1 cellular context compared by ENCODE assay signal in the genomic region with DNA sequence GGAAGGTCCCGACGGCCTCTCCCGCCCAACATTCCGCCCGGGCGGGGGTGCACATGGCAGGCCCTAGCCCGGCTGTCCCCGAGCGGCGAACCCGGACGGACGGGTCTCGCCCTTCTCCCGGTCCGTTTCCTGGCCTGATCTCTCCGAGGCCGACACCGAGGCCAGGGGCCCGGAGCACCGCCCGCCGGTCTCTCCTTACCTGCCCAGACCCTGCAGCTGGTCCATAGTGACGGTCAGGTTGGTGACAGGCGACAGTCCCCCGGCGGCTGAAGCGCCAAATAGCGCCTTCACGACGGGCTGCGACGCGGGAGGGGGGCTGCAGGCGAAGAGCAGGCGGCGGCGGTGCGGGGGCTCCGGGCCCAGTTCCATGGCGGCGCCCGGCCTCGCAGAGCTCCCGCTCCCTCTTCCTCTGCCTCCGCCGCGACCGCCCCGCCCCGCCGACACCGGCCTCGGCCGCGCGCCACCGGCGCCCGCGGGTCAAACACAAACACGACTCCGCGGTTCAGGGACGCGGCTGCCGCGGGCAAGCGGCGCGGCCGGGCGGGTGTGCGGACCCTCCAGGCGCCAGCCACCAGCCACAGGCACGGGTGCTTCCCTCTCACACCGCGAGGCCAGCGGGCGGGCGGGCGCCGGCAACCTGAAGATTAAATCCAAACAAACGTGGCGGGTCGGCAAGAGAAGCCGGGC.
A peak's percentile ranks its signal among the peaks of the same experiment; 100 is the strongest.
TF ChIP-seq lines count a peak whose summit lies in the region.

No MANE protein-coding gene starts in this region.

TF ChIP-seq in WTC11, 78 proteins besides CTCF, POLR2A, EP300 and RAD21 (continued from another document and continues in another):
- TF ChIP-seq, protein P1, sequence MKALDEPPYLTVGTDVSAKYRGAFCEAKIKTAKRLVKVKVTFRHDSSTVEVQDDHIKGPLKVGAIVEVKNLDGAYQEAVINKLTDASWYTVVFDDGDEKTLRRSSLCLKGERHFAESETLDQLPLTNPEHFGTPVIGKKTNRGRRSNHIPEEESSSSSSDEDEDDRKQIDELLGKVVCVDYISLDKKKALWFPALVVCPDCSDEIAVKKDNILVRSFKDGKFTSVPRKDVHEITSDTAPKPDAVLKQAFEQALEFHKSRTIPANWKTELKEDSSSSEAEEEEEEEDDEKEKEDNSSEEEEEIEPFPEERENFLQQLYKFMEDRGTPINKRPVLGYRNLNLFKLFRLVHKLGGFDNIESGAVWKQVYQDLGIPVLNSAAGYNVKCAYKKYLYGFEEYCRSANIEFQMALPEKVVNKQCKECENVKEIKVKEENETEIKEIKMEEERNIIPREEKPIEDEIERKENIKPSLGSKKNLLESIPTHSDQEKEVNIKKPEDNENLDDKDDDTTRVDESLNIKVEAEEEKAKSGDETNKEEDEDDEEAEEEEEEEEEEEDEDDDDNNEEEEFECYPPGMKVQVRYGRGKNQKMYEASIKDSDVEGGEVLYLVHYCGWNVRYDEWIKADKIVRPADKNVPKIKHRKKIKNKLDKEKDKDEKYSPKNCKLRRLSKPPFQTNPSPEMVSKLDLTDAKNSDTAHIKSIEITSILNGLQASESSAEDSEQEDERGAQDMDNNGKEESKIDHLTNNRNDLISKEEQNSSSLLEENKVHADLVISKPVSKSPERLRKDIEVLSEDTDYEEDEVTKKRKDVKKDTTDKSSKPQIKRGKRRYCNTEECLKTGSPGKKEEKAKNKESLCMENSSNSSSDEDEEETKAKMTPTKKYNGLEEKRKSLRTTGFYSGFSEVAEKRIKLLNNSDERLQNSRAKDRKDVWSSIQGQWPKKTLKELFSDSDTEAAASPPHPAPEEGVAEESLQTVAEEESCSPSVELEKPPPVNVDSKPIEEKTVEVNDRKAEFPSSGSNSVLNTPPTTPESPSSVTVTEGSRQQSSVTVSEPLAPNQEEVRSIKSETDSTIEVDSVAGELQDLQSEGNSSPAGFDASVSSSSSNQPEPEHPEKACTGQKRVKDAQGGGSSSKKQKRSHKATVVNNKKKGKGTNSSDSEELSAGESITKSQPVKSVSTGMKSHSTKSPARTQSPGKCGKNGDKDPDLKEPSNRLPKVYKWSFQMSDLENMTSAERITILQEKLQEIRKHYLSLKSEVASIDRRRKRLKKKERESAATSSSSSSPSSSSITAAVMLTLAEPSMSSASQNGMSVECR (CRISPR knock-in tag; IDR thresholded peaks at IDR 0.05; ENCODE audit: borderline replicate concordance): no peak; the same call in none of the 2 replicates
- TF ChIP-seq JUN (CRISPR knock-in tag; IDR thresholded peaks at IDR 0.05) (peak; percentile 87), NFE2L1 (CRISPR knock-in tag; IDR thresholded peaks at IDR 0.05) (no peak), AR (CRISPR knock-in tag; IDR thresholded peaks at IDR 0.05) (no peak), SOX15 (CRISPR knock-in tag; IDR thresholded peaks at IDR 0.05) (no peak), CBFB (CRISPR knock-in tag; IDR thresholded peaks at IDR 0.05; ENCODE audit: low read depth) (no peak), SMAD3 (CRISPR knock-in tag; IDR thresholded peaks at IDR 0.05; ENCODE audit: borderline replicate concordance) (no peak), FOXP1 (CRISPR knock-in tag; IDR thresholded peaks at IDR 0.05; ENCODE audit: borderline replicate concordance) (no peak; the same call in 1 of the 2 replicates), TEAD1 (CRISPR knock-in tag; IDR thresholded peaks at IDR 0.05) (0 out of 2 replicates have a peak, but pooled peaks have one; percentile 18), SP1 (CRISPR knock-in tag; conservative IDR thresholded peaks at IDR 0.05) (no peak), TP53 (CRISPR knock-in tag; IDR thresholded peaks at IDR 0.05) (no peak), NR2C2 (CRISPR knock-in tag; IDR thresholded peaks at IDR 0.05) (no peak), GTF2I (CRISPR knock-in tag; conservative IDR thresholded peaks at IDR 0.05) (no peak), KAT7 (CRISPR knock-in tag; IDR thresholded peaks at IDR 0.05; ENCODE audit: borderline replicate concordance) (0 out of 2 replicates have a peak, but pooled peaks have one; percentile 64), ELF4 (CRISPR knock-in tag; IDR thresholded peaks at IDR 0.05; ENCODE audit: low read depth) (no peak), PREB (CRISPR knock-in tag; IDR thresholded peaks at IDR 0.05; ENCODE audit: borderline replicate concordance) (no peak), ESRRA (CRISPR knock-in tag; IDR thresholded peaks at IDR 0.05; ENCODE audit: borderline replicate concordance) (0 out of 2 replicates have a peak, but pooled peaks have one; percentile 24), PRRX2 (CRISPR knock-in tag; IDR thresholded peaks at IDR 0.05) (no peak), ATF1 (CRISPR knock-in tag; IDR thresholded peaks at IDR 0.05) (no peak), FOXP4 (CRISPR knock-in tag; IDR thresholded peaks at IDR 0.05) (no peak; the same call in 1 of the 2 replicates), NFYB (CRISPR knock-in tag; conservative IDR thresholded peaks at IDR 0.05; ENCODE audit: low read depth) (no peak), STAT6 (CRISPR knock-in tag; conservative IDR thresholded peaks at IDR 0.05; ENCODE audit: low read depth) (no peak), ZNF317 (CRISPR knock-in tag; IDR thresholded peaks at IDR 0.05; ENCODE audit: borderline replicate concordance, low read depth) (no peak), IRF1 (CRISPR knock-in tag; IDR thresholded peaks at IDR 0.05) (peak; percentile 66; the same call in 1 of the 2 replicates), CREM (CRISPR knock-in tag; IDR thresholded peaks at IDR 0.05) (no peak), NR3C1 (CRISPR knock-in tag; conservative IDR thresholded peaks at IDR 0.05; ENCODE audit: low read depth) (0 out of 2 replicates have a peak, but pooled peaks have one; percentile 20), ZNF263 (CRISPR knock-in tag; IDR thresholded peaks at IDR 0.05; ENCODE audit: low read depth) (no peak), ZNF121 (CRISPR knock-in tag; IDR thresholded peaks at IDR 0.05) (no peak)
- TF ChIP-seq, protein P2, sequence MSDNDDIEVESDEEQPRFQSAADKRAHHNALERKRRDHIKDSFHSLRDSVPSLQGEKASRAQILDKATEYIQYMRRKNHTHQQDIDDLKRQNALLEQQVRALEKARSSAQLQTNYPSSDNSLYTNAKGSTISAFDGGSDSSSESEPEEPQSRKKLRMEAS (CRISPR knock-in tag; IDR thresholded peaks at IDR 0.05): peak; percentile 32; the same call in 1 of the 2 replicates
- TF ChIP-seq, protein P3, sequence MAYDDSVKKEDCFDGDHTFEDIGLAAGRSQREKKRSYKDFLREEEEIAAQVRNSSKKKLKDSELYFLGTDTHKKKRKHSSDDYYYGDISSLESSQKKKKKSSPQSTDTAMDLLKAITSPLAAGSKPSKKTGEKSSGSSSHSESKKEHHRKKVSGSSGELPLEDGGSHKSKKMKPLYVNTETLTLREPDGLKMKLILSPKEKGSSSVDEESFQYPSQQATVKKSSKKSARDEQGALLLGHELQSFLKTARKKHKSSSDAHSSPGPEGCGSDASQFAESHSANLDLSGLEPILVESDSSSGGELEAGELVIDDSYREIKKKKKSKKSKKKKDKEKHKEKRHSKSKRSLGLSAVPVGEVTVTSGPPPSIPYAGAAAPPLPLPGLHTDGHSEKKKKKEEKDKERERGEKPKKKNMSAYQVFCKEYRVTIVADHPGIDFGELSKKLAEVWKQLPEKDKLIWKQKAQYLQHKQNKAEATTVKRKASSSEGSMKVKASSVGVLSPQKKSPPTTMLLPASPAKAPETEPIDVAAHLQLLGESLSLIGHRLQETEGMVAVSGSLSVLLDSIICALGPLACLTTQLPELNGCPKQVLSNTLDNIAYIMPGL (CRISPR knock-in tag; IDR thresholded peaks at IDR 0.05): peak; percentile 67
- TF ChIP-seq, protein P4, sequence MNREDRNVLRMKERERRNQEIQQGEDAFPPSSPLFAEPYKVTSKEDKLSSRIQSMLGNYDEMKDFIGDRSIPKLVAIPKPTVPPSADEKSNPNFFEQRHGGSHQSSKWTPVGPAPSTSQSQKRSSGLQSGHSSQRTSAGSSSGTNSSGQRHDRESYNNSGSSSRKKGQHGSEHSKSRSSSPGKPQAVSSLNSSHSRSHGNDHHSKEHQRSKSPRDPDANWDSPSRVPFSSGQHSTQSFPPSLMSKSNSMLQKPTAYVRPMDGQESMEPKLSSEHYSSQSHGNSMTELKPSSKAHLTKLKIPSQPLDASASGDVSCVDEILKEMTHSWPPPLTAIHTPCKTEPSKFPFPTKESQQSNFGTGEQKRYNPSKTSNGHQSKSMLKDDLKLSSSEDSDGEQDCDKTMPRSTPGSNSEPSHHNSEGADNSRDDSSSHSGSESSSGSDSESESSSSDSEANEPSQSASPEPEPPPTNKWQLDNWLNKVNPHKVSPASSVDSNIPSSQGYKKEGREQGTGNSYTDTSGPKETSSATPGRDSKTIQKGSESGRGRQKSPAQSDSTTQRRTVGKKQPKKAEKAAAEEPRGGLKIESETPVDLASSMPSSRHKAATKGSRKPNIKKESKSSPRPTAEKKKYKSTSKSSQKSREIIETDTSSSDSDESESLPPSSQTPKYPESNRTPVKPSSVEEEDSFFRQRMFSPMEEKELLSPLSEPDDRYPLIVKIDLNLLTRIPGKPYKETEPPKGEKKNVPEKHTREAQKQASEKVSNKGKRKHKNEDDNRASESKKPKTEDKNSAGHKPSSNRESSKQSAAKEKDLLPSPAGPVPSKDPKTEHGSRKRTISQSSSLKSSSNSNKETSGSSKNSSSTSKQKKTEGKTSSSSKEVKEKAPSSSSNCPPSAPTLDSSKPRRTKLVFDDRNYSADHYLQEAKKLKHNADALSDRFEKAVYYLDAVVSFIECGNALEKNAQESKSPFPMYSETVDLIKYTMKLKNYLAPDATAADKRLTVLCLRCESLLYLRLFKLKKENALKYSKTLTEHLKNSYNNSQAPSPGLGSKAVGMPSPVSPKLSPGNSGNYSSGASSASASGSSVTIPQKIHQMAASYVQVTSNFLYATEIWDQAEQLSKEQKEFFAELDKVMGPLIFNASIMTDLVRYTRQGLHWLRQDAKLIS (CRISPR knock-in tag; IDR thresholded peaks at IDR 0.05; ENCODE audit: borderline replicate concordance): no peak
- TF ChIP-seq, protein P5, sequence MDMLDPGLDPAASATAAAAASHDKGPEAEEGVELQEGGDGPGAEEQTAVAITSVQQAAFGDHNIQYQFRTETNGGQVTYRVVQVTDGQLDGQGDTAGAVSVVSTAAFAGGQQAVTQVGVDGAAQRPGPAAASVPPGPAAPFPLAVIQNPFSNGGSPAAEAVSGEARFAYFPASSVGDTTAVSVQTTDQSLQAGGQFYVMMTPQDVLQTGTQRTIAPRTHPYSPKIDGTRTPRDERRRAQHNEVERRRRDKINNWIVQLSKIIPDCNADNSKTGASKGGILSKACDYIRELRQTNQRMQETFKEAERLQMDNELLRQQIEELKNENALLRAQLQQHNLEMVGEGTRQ (CRISPR knock-in tag; IDR thresholded peaks at IDR 0.05): no peak
